In the genomic region with DNA sequence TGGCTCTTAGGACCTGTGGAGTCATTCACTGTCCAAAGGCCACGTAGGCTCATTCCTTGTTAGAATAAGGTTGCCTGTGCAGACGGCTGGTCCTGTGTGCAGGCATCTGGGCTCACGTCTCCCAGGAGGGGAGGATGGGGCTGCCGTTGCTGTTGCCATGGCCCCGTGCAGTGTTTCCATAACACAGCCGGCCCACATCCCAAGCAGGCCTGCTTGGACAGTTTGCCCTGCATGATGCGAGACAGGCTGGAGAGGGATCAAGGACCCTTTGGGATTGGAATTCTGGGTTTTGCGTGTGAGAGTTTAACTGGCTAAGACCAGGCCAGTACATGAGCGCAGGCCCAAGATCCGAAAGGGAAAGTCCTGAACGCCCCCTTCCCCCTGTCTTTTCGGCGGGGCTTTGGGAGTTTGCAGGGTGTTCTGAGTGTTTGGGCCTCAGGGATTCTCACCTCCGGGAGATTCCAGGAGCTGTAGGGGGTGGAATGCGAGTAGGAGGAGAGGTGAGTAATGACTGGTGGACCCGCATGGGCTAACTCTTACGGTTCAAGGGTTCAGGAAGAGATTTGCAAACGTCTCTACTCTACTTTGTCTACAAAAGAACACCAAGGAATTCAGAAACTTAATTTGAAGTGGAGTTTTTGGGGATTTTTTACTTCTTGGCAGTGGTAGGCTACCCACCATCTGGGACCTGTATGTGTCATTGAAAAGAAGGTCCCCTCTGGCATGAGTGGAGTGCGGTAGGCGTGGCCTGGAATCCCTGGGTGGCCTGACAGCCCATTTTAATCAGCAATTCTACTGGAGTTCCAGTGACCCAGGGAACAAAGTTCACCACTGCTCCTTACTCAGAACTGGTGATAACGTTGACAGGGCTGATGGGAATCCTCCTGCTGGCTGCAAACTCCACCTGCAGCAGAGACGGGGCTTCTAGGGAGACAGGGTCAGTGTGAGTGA, we compare ENCODE assay signal across 1 cellular context.
TF ChIP-seq lines count a peak whose summit lies in the region.

No MANE protein-coding gene starts in this region.

TF ChIP-seq in H1, 55 proteins besides CTCF, POLR2A, EP300 and RAD21:
- TF ChIP-seq CHD2 (IDR thresholded peaks at IDR 0.05; ENCODE audit: low read length) (no peak), CHD1 (IDR thresholded peaks at IDR 0.05; ENCODE audit: low read depth, low read length) (no peak), TBP (IDR thresholded peaks at IDR 0.05; ENCODE audit: low read depth, low read length) (0 out of 2 replicates have a peak, but pooled peaks have one; percentile 12), BCL11A (IDR thresholded peaks at IDR 0.05; ENCODE audit: low read depth in 2 of 2, low read length in 2 of 2) (no peak), TAF1 (IDR thresholded peaks at IDR 0.05; ENCODE audit: low read depth, low read length) (peak; percentile 37; the same call in 1 of the 2 replicates), TCF12 (IDR thresholded peaks at IDR 0.05; ENCODE audit: low read depth, low read length) (no peak), ASH2L (IDR thresholded peaks at IDR 0.05; ENCODE audit: low read length) (peak; percentile 90), KDM5A (IDR thresholded peaks at IDR 0.05; ENCODE audit: low read length) (no peak), KDM4A (IDR thresholded peaks at IDR 0.05; ENCODE audit: low read depth, low read length, severe bottlenecking) (no peak), FOSL1 (IDR thresholded peaks at IDR 0.05; ENCODE audit: insufficient read depth, low read depth, low read length) (no peak), SIRT6 (IDR thresholded peaks at IDR 0.05; ENCODE audit: low read length) (no peak), ZNF274 (IDR thresholded peaks at IDR 0.05; ENCODE audit: borderline replicate concordance, extremely low read depth, low read length) (no peak), POU5F1 (IDR thresholded peaks at IDR 0.05; ENCODE audit: low read depth, low read length) (no peak), SUZ12 (IDR thresholded peaks at IDR 0.05; ENCODE audit: low read length) (no peak), SP4 (IDR thresholded peaks at IDR 0.05; ENCODE audit: low read length) (no peak), MAFK (IDR thresholded peaks at IDR 0.05; ENCODE audit: low read depth, low read length) (no peak), RNF2 (IDR thresholded peaks at IDR 0.05; ENCODE audit: borderline replicate concordance, low read depth, low read length, missing control alignments, poor library complexity, severe bottlenecking) (no peak), SP1 (IDR thresholded peaks at IDR 0.05; ENCODE audit: low read depth, low read length) (no peak), JUND (IDR thresholded peaks at IDR 0.05; ENCODE audit: low read length) (no peak), RXRA (IDR thresholded peaks at IDR 0.05; ENCODE audit: insufficient read depth, low read depth, low read length) (no peak), CREB1 (IDR thresholded peaks at IDR 0.05) (no peak), GABPA (IDR thresholded peaks at IDR 0.05; ENCODE audit: borderline replicate concordance, insufficient read depth, low read length) (no peak), TEAD4 (IDR thresholded peaks at IDR 0.05; ENCODE audit: low read depth, low read length) (peak; percentile 72; the same call in 1 of the 2 replicates), RFX5 (IDR thresholded peaks at IDR 0.05; ENCODE audit: borderline replicate concordance, low read depth, low read length) (no peak), HDAC6 (IDR thresholded peaks at IDR 0.05; ENCODE audit: low read depth, low read length) (no peak), KDM1A (IDR thresholded peaks at IDR 0.05; ENCODE audit: borderline replicate concordance, low read length) (no peak; the same call in 1 of the 2 replicates), YY1 (IDR thresholded peaks at IDR 0.05; ENCODE audit: low read depth, low read length) (no peak), BACH1 (IDR thresholded peaks at IDR 0.05; ENCODE audit: low read length) (no peak), NRF1 (IDR thresholded peaks at IDR 0.05; ENCODE audit: low read depth, low read length) (no peak), TAF7 (optimal IDR thresholded peaks at IDR 0.05; ENCODE audit: borderline replicate concordance, low read depth, low read length) (no peak), CEBPB (IDR thresholded peaks at IDR 0.05; ENCODE audit: low read depth, low read length) (no peak), SAP30 (IDR thresholded peaks at IDR 0.05; ENCODE audit: insufficient read depth, insufficient replicate concordance, low read length) (no peak), HDAC2 (IDR thresholded peaks at IDR 0.05; ENCODE audit: borderline replicate concordance in 1 of 2, low read depth in 2 of 2, low read length in 2 of 2) (no peak), SRF (IDR thresholded peaks at IDR 0.05; ENCODE audit: low read depth, low read length) (no peak), JUN (IDR thresholded peaks at IDR 0.05; ENCODE audit: low read depth, low read length) (no peak), SIN3A (conservative IDR thresholded peaks at IDR 0.05 in 1 of 2, IDR thresholded peaks at IDR 0.05 in 1 of 2; ENCODE audit: low read depth in 1 of 2, low read length in 2 of 2) (no peak), NANOG (IDR thresholded peaks at IDR 0.05; ENCODE audit: insufficient read depth, low read depth, low read length, poor library complexity, severe bottlenecking) (no peak), SIX5 (IDR thresholded peaks at IDR 0.05; ENCODE audit: low read depth, low read length) (no peak), CTBP2 (IDR thresholded peaks at IDR 0.05; ENCODE audit: borderline replicate concordance, insufficient read depth, insufficient read length, low read length) (no peak), RBBP5 (IDR thresholded peaks at IDR 0.05; ENCODE audit: borderline replicate concordance, low read depth, low read length) (peak; percentile 98), POLR2AphosphoS5 (IDR thresholded peaks at IDR 0.05; ENCODE audit: low read depth, low read length) (no peak)
- TF ChIP-seq, protein P1, sequence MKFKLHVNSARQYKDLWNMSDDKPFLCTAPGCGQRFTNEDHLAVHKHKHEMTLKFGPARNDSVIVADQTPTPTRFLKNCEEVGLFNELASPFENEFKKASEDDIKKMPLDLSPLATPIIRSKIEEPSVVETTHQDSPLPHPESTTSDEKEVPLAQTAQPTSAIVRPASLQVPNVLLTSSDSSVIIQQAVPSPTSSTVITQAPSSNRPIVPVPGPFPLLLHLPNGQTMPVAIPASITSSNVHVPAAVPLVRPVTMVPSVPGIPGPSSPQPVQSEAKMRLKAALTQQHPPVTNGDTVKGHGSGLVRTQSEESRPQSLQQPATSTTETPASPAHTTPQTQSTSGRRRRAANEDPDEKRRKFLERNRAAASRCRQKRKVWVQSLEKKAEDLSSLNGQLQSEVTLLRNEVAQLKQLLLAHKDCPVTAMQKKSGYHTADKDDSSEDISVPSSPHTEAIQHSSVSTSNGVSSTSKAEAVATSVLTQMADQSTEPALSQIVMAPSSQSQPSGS (IDR thresholded peaks at IDR 0.05; ENCODE audit: low read length), result 0 out of 2 replicates have a peak, but pooled peaks have one; percentile 49
- TF ChIP-seq, protein P2, sequence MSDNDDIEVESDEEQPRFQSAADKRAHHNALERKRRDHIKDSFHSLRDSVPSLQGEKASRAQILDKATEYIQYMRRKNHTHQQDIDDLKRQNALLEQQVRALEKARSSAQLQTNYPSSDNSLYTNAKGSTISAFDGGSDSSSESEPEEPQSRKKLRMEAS (IDR thresholded peaks at IDR 0.05), result 0 out of 2 replicates have a peak, but pooled peaks have one; percentile 28
- TF ChIP-seq, protein P3, sequence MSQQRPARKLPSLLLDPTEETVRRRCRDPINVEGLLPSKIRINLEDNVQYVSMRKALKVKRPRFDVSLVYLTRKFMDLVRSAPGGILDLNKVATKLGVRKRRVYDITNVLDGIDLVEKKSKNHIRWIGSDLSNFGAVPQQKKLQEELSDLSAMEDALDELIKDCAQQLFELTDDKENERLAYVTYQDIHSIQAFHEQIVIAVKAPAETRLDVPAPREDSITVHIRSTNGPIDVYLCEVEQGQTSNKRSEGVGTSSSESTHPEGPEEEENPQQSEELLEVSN (IDR thresholded peaks at IDR 0.05), result no peak
- TF ChIP-seq, protein P4, sequence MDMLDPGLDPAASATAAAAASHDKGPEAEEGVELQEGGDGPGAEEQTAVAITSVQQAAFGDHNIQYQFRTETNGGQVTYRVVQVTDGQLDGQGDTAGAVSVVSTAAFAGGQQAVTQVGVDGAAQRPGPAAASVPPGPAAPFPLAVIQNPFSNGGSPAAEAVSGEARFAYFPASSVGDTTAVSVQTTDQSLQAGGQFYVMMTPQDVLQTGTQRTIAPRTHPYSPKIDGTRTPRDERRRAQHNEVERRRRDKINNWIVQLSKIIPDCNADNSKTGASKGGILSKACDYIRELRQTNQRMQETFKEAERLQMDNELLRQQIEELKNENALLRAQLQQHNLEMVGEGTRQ (IDR thresholded peaks at IDR 0.05; ENCODE audit: low read length), result no peak
- TF ChIP-seq, protein P5, sequence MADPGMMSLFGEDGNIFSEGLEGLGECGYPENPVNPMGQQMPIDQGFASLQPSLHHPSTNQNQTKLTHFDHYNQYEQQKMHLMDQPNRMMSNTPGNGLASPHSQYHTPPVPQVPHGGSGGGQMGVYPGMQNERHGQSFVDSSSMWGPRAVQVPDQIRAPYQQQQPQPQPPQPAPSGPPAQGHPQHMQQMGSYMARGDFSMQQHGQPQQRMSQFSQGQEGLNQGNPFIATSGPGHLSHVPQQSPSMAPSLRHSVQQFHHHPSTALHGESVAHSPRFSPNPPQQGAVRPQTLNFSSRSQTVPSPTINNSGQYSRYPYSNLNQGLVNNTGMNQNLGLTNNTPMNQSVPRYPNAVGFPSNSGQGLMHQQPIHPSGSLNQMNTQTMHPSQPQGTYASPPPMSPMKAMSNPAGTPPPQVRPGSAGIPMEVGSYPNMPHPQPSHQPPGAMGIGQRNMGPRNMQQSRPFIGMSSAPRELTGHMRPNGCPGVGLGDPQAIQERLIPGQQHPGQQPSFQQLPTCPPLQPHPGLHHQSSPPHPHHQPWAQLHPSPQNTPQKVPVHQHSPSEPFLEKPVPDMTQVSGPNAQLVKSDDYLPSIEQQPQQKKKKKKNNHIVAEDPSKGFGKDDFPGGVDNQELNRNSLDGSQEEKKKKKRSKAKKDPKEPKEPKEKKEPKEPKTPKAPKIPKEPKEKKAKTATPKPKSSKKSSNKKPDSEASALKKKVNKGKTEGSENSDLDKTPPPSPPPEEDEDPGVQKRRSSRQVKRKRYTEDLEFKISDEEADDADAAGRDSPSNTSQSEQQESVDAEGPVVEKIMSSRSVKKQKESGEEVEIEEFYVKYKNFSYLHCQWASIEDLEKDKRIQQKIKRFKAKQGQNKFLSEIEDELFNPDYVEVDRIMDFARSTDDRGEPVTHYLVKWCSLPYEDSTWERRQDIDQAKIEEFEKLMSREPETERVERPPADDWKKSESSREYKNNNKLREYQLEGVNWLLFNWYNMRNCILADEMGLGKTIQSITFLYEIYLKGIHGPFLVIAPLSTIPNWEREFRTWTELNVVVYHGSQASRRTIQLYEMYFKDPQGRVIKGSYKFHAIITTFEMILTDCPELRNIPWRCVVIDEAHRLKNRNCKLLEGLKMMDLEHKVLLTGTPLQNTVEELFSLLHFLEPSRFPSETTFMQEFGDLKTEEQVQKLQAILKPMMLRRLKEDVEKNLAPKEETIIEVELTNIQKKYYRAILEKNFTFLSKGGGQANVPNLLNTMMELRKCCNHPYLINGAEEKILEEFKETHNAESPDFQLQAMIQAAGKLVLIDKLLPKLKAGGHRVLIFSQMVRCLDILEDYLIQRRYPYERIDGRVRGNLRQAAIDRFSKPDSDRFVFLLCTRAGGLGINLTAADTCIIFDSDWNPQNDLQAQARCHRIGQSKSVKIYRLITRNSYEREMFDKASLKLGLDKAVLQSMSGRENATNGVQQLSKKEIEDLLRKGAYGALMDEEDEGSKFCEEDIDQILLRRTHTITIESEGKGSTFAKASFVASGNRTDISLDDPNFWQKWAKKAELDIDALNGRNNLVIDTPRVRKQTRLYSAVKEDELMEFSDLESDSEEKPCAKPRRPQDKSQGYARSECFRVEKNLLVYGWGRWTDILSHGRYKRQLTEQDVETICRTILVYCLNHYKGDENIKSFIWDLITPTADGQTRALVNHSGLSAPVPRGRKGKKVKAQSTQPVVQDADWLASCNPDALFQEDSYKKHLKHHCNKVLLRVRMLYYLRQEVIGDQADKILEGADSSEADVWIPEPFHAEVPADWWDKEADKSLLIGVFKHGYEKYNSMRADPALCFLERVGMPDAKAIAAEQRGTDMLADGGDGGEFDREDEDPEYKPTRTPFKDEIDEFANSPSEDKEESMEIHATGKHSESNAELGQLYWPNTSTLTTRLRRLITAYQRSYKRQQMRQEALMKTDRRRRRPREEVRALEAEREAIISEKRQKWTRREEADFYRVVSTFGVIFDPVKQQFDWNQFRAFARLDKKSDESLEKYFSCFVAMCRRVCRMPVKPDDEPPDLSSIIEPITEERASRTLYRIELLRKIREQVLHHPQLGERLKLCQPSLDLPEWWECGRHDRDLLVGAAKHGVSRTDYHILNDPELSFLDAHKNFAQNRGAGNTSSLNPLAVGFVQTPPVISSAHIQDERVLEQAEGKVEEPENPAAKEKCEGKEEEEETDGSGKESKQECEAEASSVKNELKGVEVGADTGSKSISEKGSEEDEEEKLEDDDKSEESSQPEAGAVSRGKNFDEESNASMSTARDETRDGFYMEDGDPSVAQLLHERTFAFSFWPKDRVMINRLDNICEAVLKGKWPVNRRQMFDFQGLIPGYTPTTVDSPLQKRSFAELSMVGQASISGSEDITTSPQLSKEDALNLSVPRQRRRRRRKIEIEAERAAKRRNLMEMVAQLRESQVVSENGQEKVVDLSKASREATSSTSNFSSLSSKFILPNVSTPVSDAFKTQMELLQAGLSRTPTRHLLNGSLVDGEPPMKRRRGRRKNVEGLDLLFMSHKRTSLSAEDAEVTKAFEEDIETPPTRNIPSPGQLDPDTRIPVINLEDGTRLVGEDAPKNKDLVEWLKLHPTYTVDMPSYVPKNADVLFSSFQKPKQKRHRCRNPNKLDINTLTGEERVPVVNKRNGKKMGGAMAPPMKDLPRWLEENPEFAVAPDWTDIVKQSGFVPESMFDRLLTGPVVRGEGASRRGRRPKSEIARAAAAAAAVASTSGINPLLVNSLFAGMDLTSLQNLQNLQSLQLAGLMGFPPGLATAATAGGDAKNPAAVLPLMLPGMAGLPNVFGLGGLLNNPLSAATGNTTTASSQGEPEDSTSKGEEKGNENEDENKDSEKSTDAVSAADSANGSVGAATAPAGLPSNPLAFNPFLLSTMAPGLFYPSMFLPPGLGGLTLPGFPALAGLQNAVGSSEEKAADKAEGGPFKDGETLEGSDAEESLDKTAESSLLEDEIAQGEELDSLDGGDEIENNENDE (IDR thresholded peaks at IDR 0.05; ENCODE audit: insufficient replicate concordance, low read length), result no peak
